In genomic region chr4:89305712-89306437, GRCh38 we compare ENCODE assay signal across 9 cellular contexts. TPM values are rescaled to one million over a fixed set of nuclear protein-coding genes. Genes with fewer than 3 reads are reported as not detected.
DNase-seq lines count a peak whose midpoint lies in the region; ATAC-seq and TF ChIP-seq lines count a peak whose summit lies in the region.
"Had no signal": no experiment of that assay in that cellular context is flagged by ENCODE, and none has a peak within 500 bp of the region (broad histone marks: within the 10 kb centered on the region; RNA-seq: fewer than 3 reads in every experiment).

No MANE protein-coding gene starts in this region.

- H3K9me3 Mint-ChIP-seq in MCF 10A (ENCODE audit: unreplicated experiment) (no peaks in the 10 kb centered on the region), memory B cell (no peaks in the 10 kb centered on the region)

- BruUV-seq in MCF 10A (replicated peaks; lab: Mats Ljungman, UMichigan): no TSS peak

- no peak for TF ChIP-seq CTCF in MCF 10A (IDR thresholded peaks at IDR 0.05; ENCODE audit: unreplicated experiment)

- POLR2A ChIA-PET in MCF 10A (lab: Yijun Ruan, JAX): no interaction called here

- H3K4me3 Mint-ChIP-seq in MCF 10A (ENCODE audit: unreplicated experiment): no peak overlapping the region
- peak overlapping the region; percentile 89 for H3K4me3 Mint-ChIP-seq in memory B cell

- peak; percentile 35 to 36 for DNase-seq in AML-193 (lab: John Stamatoyannopoulos, UW)
- peak; percentile 81 for DNase-seq in MV-4-11 (lab: John Stamatoyannopoulos, UW)
- DNase-seq in MCF 10A (ENCODE audit: unreplicated experiment): peak; percentile 64
- no peak for DNase-seq in memory B cell (ENCODE audit: low spot score in 2 of 2)
- DNase-seq in NCI-H187 treated with DMSO at 0.1 percent for 48 hours (lab: John Stamatoyannopoulos, UW): no peak
- no peak for DNase-seq in COR-L47 (lab: John Stamatoyannopoulos, UW)
- no peak for DNase-seq in D341Med (ENCODE audit: low spot score)

- CTCF ChIA-PET in MCF 10A (lab: Yijun Ruan, JAX): no interaction called here

- ATAC-seq in memory B cell (ENCODE audit: low read depth) (no peak), GM18909 (IDR thresholded peaks at IDR 0.05; ENCODE audit: poor library complexity, unreplicated experiment) (no peak)

- intact Hi-C loops in MCF 10A (cut with micrococcal nuclease): no loop called here

- H3K27me3 Mint-ChIP-seq in MCF 10A (ENCODE audit: insufficient read depth, unreplicated experiment) (no peaks in the 10 kb centered on the region), memory B cell (peaks cover 4% of the 10 kb centered on the region)

- no peak overlapping the region for H3K27ac Mint-ChIP-seq in MCF 10A (ENCODE audit: low read depth, unreplicated experiment)
- H3K27ac Mint-ChIP-seq in memory B cell: no peak overlapping the region

- H3K36me3 Mint-ChIP-seq in MCF 10A (ENCODE audit: insufficient read depth, unreplicated experiment) (no peaks in the 10 kb centered on the region), memory B cell (no peaks in the 10 kb centered on the region)

- H3K4me1 Mint-ChIP-seq in MCF 10A (ENCODE audit: insufficient read depth, unreplicated experiment) (peaks cover 8% of the 10 kb centered on the region), memory B cell (peaks cover 23% of the 10 kb centered on the region)

RNA-seq across cellular contexts. Expression of gene GPRIN3, which starts 1.7 kb away (rescaled TPM):
- total RNA-seq in MCF 10A (2022): not detected in 2 replicates
- total RNA-seq: SJSA1 had no signal

Comparison
In these comparisons a context has a peak if more than half of its experiments do, and no peak if none do; other contexts are left out.
1. DNase-seq: peak in AML-193 (2 of 2), MV-4-11 (single experiment) and MCF 10A (single experiment); none in memory B cell (0 of 2), NCI-H187 treated with DMSO at 0.1 percent for 48 hours (single experiment), COR-L47 (single experiment) and D341Med (single experiment).